ENCODE assay signal across 8 cellular contexts in genomic region chr7:29564455-29565185, GRCh38. TPM values are rescaled to one million over a fixed set of nuclear protein-coding genes. Genes with fewer than 3 reads are reported as not detected.
A peak's percentile ranks its signal among the peaks of the same experiment; 100 is the strongest.
DNase-seq lines count a peak whose midpoint lies in the region; ATAC-seq and TF ChIP-seq lines count a peak whose summit lies in the region.

No MANE protein-coding gene starts in this region.

- POLR2A ChIA-PET in A673 (lab: Charles Lee; ENCODE audit: low non-redundant PET): interaction anchor here (0.7 kb wide), 1 partner anchor 223 kb away, joined by 3 read pairs; no protein-coding TSS in a partner anchor

- no peak for TF ChIP-seq EP300 in transverse colon (IDR thresholded peaks at IDR 0.05; ENCODE audit: low read depth)

- TF ChIP-seq POLR2A in transverse colon (IDR thresholded peaks at IDR 0.05): peak; percentile 57

- H3K27ac ChIP-seq in A673 (ENCODE audit: low read depth, low read length, poor library complexity, severe bottlenecking) (no peak overlapping the region), transverse colon (peak overlapping the region; percentile 89 to 96 (median 92))

- in situ Hi-C loops in transverse colon (cut with MboI; ENCODE audit: low pct_ligation_motif_present in 1 of 4, low pct_unique_long_range_greater_than_20kb in 1 of 4, low sequenced_read_pairs in 3 of 4): no loop called here

- 1% methylated on average over 16 to 43 of the region's 50 CpGs for WGBS in transverse colon (ENCODE audit: low coverage in 1 of 2), 2 donors

- intact Hi-C loops in A673 (cut with micrococcal nuclease; ENCODE audit: unreplicated experiment): loop anchor here (5.0 kb wide), 1 partner anchor 642 kb away; no protein-coding TSS in a partner anchor
- intact Hi-C loops in transverse colon (cut with DNase I; ENCODE audit: low total_unique reads): loop anchor here (5.0 kb wide), 1 partner anchor 748 kb away; no protein-coding TSS in a partner anchor

- peak; percentile 79 for ATAC-seq in SK-N-SH treated with all-trans-retinoic acid at 6 μM for 48 hours
- ATAC-seq in HG02885 (IDR thresholded peaks at IDR 0.05; ENCODE audit: poor library complexity, unreplicated experiment): no peak
- ATAC-seq in HG02763 (IDR thresholded peaks at IDR 0.05; ENCODE audit: unreplicated experiment): no peak

- CTCF ChIA-PET in A673 (lab: Charles Lee): no interaction called here

- peak; percentile 64 for DNase-seq in A673 (ENCODE audit: low spot score)
- no peak for DNase-seq in GM12864 (ENCODE audit: low read depth)
- peak; percentile 47 for DNase-seq in epidermal melanocyte (ENCODE audit: insufficient read length, low spot score)
- peak; percentile 93 for DNase-seq in mesenteric fat pad (ENCODE audit: low spot score)
- peak; percentile 73 for DNase-seq in transverse colon

- no TSS peak for BruUV-seq in A673 (replicated peaks; lab: Mats Ljungman, UMichigan)

- H3K4me1 ChIP-seq in A673 (ENCODE audit: insufficient read depth, low read length, poor library complexity, severe bottlenecking) (peaks cover 16% of the 10 kb centered on the region), transverse colon (peaks cover 0 to 40% (median 28%) of the 10 kb centered on the region in 4 donors)

- H3K27me3 ChIP-seq in A673 (replicated peaks; ENCODE audit: insufficient read depth, low read depth, low read length, poor library complexity): peaks cover 73% of the 10 kb centered on the region
- H3K27me3 ChIP-seq in transverse colon: peaks cover 64% of the 10 kb centered on the region

- H3K4me3 ChIP-seq in A673 (ENCODE audit: low read depth, low read length, poor library complexity, severe bottlenecking) (peak overlapping the region; percentile 53), GM12864 (ENCODE audit: low read depth, low read length) (peak overlapping the region; percentile 7; the same call in 1 of the 2 replicates), transverse colon (peak overlapping the region; percentile 45 to 71 (median 68))

- no peaks in the 10 kb centered on the region for H3K9me3 ChIP-seq in A673 (ENCODE audit: low read depth, low read length, poor library complexity, severe bottlenecking)
- no peaks in the 10 kb centered on the region for H3K9me3 ChIP-seq in transverse colon

- H3K36me3 ChIP-seq in A673 (ENCODE audit: insufficient read depth, low read length, poor library complexity, severe bottlenecking) (no peaks in the 10 kb centered on the region), transverse colon (no peaks in the 10 kb centered on the region)

- no peak for TF ChIP-seq CTCF in A673 (conservative IDR thresholded peaks at IDR 0.05; ENCODE audit: low read depth, low read length)
- no peak for TF ChIP-seq CTCF in GM12864 (IDR thresholded peaks at IDR 0.05; ENCODE audit: low read depth, low read length, missing control alignments)
- peak in 1 of 5 experiments; percentile 8 for TF ChIP-seq CTCF in transverse colon (IDR thresholded peaks at IDR 0.05)

TF ChIP-seq in SK-N-SH treated with all-trans-retinoic acid at 6 μM for 48 hours, 23 proteins besides CTCF, POLR2A, EP300 and RAD21:
- TF ChIP-seq ZNF70 (CRISPR knock-in tag; IDR thresholded peaks at IDR 0.05): no peak
- no peak for TF ChIP-seq CSDC2 (CRISPR knock-in tag; IDR thresholded peaks at IDR 0.05)
- no peak for TF ChIP-seq ZFP3 (CRISPR knock-in tag; IDR thresholded peaks at IDR 0.05)
- TF ChIP-seq PPARA (CRISPR knock-in tag; IDR thresholded peaks at IDR 0.05; ENCODE audit: borderline replicate concordance): no peak
- no peak for TF ChIP-seq TCF4 (CRISPR knock-in tag; IDR thresholded peaks at IDR 0.05; ENCODE audit: borderline replicate concordance)
- TF ChIP-seq ARNTL (CRISPR knock-in tag; IDR thresholded peaks at IDR 0.05; ENCODE audit: borderline replicate concordance, low read depth): no peak
- no peak for TF ChIP-seq TOX (CRISPR knock-in tag; IDR thresholded peaks at IDR 0.05; ENCODE audit: borderline replicate concordance)
- no peak for TF ChIP-seq GLIS3 (CRISPR knock-in tag; IDR thresholded peaks at IDR 0.05)
- TF ChIP-seq, protein P1, sequence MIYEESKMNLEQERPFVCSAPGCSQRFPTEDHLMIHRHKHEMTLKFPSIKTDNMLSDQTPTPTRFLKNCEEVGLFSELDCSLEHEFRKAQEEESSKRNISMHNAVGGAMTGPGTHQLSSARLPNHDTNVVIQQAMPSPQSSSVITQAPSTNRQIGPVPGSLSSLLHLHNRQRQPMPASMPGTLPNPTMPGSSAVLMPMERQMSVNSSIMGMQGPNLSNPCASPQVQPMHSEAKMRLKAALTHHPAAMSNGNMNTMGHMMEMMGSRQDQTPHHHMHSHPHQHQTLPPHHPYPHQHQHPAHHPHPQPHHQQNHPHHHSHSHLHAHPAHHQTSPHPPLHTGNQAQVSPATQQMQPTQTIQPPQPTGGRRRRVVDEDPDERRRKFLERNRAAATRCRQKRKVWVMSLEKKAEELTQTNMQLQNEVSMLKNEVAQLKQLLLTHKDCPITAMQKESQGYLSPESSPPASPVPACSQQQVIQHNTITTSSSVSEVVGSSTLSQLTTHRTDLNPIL (CRISPR knock-in tag; IDR thresholded peaks at IDR 0.05; ENCODE audit: low read depth): no peak
- no peak for TF ChIP-seq RARB (CRISPR knock-in tag; IDR thresholded peaks at IDR 0.05)

RNA-seq across cellular contexts. Expression of gene PRR15, which starts 1.0 kb away (rescaled TPM):
- total RNA-seq in A673 (2021) (0.17 TPM in 1 of 2 replicates, not detected in the other), mesenteric fat pad (3.1 TPM), transverse colon (100 to 1,000 TPM in 3 of 4 donors, 10 to 100 TPM in 1; 53.3 to 443 (median 294) TPM)

Comparison
In these comparisons a context has a peak if more than half of its experiments do, and no peak if none do; other contexts are left out.
1. H3K4me3 ChIP-seq: peak in every context shown above with its lines; median percentile 68 in transverse colon; 53 in A673; 7 in GM12864.
2. RNA of gene PRR15, which starts 1.0 kb away (total RNA-seq): 53.3 to 443 TPM in transverse colon; 3.1 TPM in mesenteric fat pad (single experiment) and 0.17 TPM in A673; every median in the first group is over 10 times any median in the second.